8 cellular contexts compared by ENCODE assay signal in the genomic region with DNA sequence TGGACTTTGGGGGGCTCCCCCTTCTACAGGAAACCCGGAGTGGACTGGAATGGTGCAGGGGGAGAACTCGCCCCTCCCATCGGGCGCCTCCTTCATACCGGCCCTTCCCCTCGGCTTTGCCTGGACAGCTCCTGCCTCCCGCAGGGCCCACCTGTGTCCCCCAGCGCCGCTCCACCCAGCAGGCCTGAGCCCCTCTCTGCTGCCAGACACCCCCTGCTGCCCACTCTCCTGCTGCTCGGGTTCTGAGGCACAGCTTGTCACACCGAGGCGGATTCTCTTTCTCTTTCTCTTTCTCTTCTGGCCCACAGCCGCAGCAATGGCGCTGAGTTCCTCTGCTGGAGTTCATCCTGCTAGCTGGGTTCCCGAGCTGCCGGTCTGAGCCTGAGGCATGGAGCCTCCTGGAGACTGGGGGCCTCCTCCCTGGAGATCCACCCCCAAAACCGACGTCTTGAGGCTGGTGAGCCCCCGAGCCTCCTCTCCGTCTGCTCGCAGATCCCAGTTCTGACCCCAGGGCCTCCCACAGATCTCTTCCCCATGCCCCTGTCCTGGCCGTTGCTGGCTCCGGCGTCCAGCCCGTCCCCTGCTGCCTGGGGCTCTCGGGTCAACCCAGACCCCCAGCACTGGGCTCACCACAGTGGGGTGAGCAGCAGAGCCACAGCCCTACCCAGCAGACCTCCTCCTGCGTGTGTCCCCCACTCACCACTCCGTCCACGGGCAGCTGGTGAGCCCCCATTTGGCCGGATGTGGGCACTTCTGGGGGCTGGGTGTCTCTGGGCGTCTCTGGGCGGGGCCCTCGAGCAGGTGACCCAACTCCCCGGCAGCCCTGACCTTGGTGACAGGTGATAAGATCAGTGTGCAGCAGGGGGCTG. TPM values are rescaled to one million over a fixed set of nuclear protein-coding genes. Genes with fewer than 3 reads are reported as not detected.
DNase-seq lines count a peak whose midpoint lies in the region; ATAC-seq and TF ChIP-seq lines count a peak whose summit lies in the region.

Gene TNFRSF14, plus strand, starts transcription at position 95 of the 869 bp plus-strand sequence. Its CDS starts 294 bp downstream, at position 389.

- no peak within 1 kb of the TSS for H3K27ac Mint-ChIP-seq in nephron progenitor cell

- no peak within 1 kb of the TSS for H3K4me2 ChIP-seq in smooth muscle cell

- H3K4me1 ChIP-seq in Panc1 (ENCODE audit: control insufficient read depth, insufficient read depth, low read length): peaks cover 15% of the 10 kb centered on the region
- H3K4me1 ChIP-seq in sigmoid colon: peaks cover 0 to 35% (median 34%) of the 10 kb centered on the region in 4 donors
- H3K4me1 ChIP-seq in smooth muscle cell (ENCODE audit: low read depth): peaks cover 8% of the 10 kb centered on the region

- H3K9ac ChIP-seq in smooth muscle cell (ENCODE audit: low read depth): no peak within 1 kb of the TSS

- intact Hi-C loops in Panc1 (cut with micrococcal nuclease; ENCODE audit: unreplicated experiment): no loop called here
- intact Hi-C loops in sigmoid colon (cut with DNase I): loop anchor here (2.0 to 10.0 kb wide), 2 partner anchors 28 to 88 kb away; no protein-coding TSS in a partner anchor

- DNase-seq in GM12864 (ENCODE audit: low read depth) (peak; percentile 41), Panc1 (ENCODE audit: low read depth, low spot score) (no peak), glomerular visceral epithelial cell (ENCODE audit: extremely low spot score) (peak; percentile 54), sigmoid colon (peak; percentile 87), nephron progenitor cell (no peak), smooth muscle cell (lab: John Stamatoyannopoulos, UW; ENCODE audit: unreplicated experiment) (no peak)
- DNase-seq in activated gamma-delta T cell treated with anti-CD3 and anti-CD28 coated beads, Interleukin-2, amount 50 U/mL, for 16 hours (ENCODE audit: low read depth): peak; percentile 55

- H3K4me3 Mint-ChIP-seq in nephron progenitor cell: no peak within 1 kb of the TSS

- in situ Hi-C loops in Panc1 (cut with HindIII; ENCODE audit: low pct_unique_long_range_greater_than_20kb, low sequenced_read_pairs): no loop called here

- WGBS in sigmoid colon, 2 donors: 1 to 2% methylated on average over 34 of the region's 34 CpGs
- WGBS in smooth muscle cell (ENCODE audit: low lambda C conversion rate): 84% methylated on average over 27 of the region's 34 CpGs

- peaks cover 12% of the 10 kb centered on the region for H3K27me3 Mint-ChIP-seq in nephron progenitor cell (ENCODE audit: low read depth, poor library complexity)

- TF ChIP-seq EP300 in sigmoid colon (IDR thresholded peaks at IDR 0.05): no peak

- H3K36me3 Mint-ChIP-seq in nephron progenitor cell (ENCODE audit: low read depth): no peaks in the 10 kb centered on the region

- H3K9me3 ChIP-seq in Panc1 (ENCODE audit: control insufficient read depth, insufficient read depth, low read depth, low read length): no peaks in the 10 kb centered on the region
- H3K9me3 ChIP-seq in sigmoid colon: no peaks in the 10 kb centered on the region
- no peaks in the 10 kb centered on the region for H3K9me3 ChIP-seq in smooth muscle cell (replicated peaks; ENCODE audit: low read depth)

- TF ChIP-seq POLR2A in sigmoid colon (IDR thresholded peaks at IDR 0.05): peak in 1 of 2 donors; percentile 26

- H3K9me3 Mint-ChIP-seq in nephron progenitor cell: no peaks in the 10 kb centered on the region

- ATAC-seq in HG02610 (IDR thresholded peaks at IDR 0.05; ENCODE audit: unreplicated experiment) (peak; percentile 31), Panc1 (peak; percentile 63)

- peaks cover 22% of the 10 kb centered on the region for H3K4me1 Mint-ChIP-seq in nephron progenitor cell

- no peaks in the 10 kb centered on the region for H3F3A ChIP-seq in smooth muscle cell (ENCODE audit: low read depth)

- no TSS peak for BruUV-seq in Panc1 (replicated peaks; lab: Mats Ljungman, UMichigan)

- H2AFZ ChIP-seq in smooth muscle cell (ENCODE audit: low read depth): no peak within 1 kb of the TSS

- POLR2A ChIA-PET in Panc1 (lab: Charles Lee): interaction anchor here (0.6 kb wide), 1 partner anchor 361 kb away, joined by 3 read pairs; no protein-coding TSS in a partner anchor

- H3K27me3 ChIP-seq in Panc1 (ENCODE audit: control insufficient read depth, insufficient read depth, low read length): no peaks in the 10 kb centered on the region
- peaks cover 0 to 5% (median 0%) of the 10 kb centered on the region in 3 donors for H3K27me3 ChIP-seq in sigmoid colon
- H3K27me3 ChIP-seq in smooth muscle cell (ENCODE audit: low read depth): no peaks in the 10 kb centered on the region

- TF ChIP-seq CTCF in GM12864 (IDR thresholded peaks at IDR 0.05; ENCODE audit: low read depth, low read length, missing control alignments): peak; percentile 6
- no peak for TF ChIP-seq CTCF in Panc1 (IDR thresholded peaks at IDR 0.05)
- TF ChIP-seq CTCF in sigmoid colon (IDR thresholded peaks at IDR 0.05): peak in 1 of 4 experiments; percentile 18
- TF ChIP-seq CTCF in nephron progenitor cell (IDR thresholded peaks at IDR 0.05): no peak
- TF ChIP-seq CTCF in smooth muscle cell (IDR thresholded peaks at IDR 0.05; ENCODE audit: borderline replicate concordance, insufficient read depth, poor library complexity, severe bottlenecking): no peak

- no peaks in the 10 kb centered on the region for H3K36me3 ChIP-seq in Panc1 (ENCODE audit: control insufficient read depth, insufficient read depth, low read length)
- H3K36me3 ChIP-seq in sigmoid colon: peaks cover 5 to 39% (median 8%) of the 10 kb centered on the region in 4 donors
- H3K36me3 ChIP-seq in smooth muscle cell (ENCODE audit: low read depth): no peaks in the 10 kb centered on the region

- no peaks in the 10 kb centered on the region for H3K79me2 ChIP-seq in smooth muscle cell (ENCODE audit: low read depth)

- peak within 1 kb of the TSS; percentile 89 for H3K4me3 ChIP-seq in GM12864 (ENCODE audit: low read depth, low read length)
- peak within 1 kb of the TSS; percentile 38 to 52 for H3K4me3 ChIP-seq in Panc1 (ENCODE audit: low read depth in 2 of 2, low read length in 2 of 2)
- H3K4me3 ChIP-seq in sigmoid colon: peak within 1 kb of the TSS; percentile 57 to 68 (median 64)
- H3K4me3 ChIP-seq in smooth muscle cell: no peak within 1 kb of the TSS

- H4K20me1 ChIP-seq in smooth muscle cell (ENCODE audit: low read depth): no peaks in the 10 kb centered on the region

- CTCF ChIA-PET in Panc1 (lab: Charles Lee): interaction anchor here (0.6 kb wide), 1 partner anchor 12 kb away, joined by 3 read pairs; no protein-coding TSS in a partner anchor

- H3K27ac ChIP-seq in Panc1 (ENCODE audit: low read length) (peak within 1 kb of the TSS; percentile 81), sigmoid colon (peak within 1 kb of the TSS; percentile 83 to 91 (median 89)), smooth muscle cell (ENCODE audit: low read depth) (no peak within 1 kb of the TSS)

RNA-seq across cellular contexts. Expression of gene TNFRSF14, which starts in this region (rescaled TPM):
- total RNA-seq in Panc1 (2021; ENCODE audit: unreplicated experiment): 20.1 TPM
- 14.8 TPM for polyA plus RNA-seq in Panc1 (2012; ENCODE audit: insufficient read length)
- total RNA-seq in sigmoid colon: 10 to 100 TPM; 37.5 to 73.4 (median 60.4) TPM
- 100 to 1,000 TPM in 1 of 3 donors, 10 to 100 TPM in 2; 53.5 to 185 (median 64.7) TPM for polyA plus RNA-seq in sigmoid colon
- 0.40 TPM in 1 of 2 replicates, not detected in the other for total RNA-seq in smooth muscle cell
- not detected in 2 replicates for polyA plus RNA-seq in smooth muscle cell

Comparison
In these comparisons a context has a peak if more than half of its experiments do, and no peak if none do; other contexts are left out.
1. RNA of gene TNFRSF14 (total RNA-seq): 37.5 to 73.4 TPM in sigmoid colon and 20.1 TPM in Panc1 (single experiment); 0.40 TPM in smooth muscle cell; every median in the first group is over 10 times any median in the second.
2. RNA of gene TNFRSF14 (polyA plus RNA-seq): 53.5 to 185 TPM in sigmoid colon; not detected in smooth muscle cell; every median in the first group is over 10 times any median in the second.
3. DNase-seq: peak in GM12864 (single experiment), activated gamma-delta T cell treated with anti-CD3 and anti-CD28 coated beads, Interleukin-2, amount 50 U/mL, for 16 hours (single experiment), glomerular visceral epithelial cell (single experiment) and sigmoid colon (single experiment); none in Panc1 (single experiment), nephron progenitor cell (single experiment) and smooth muscle cell (single experiment).